8 cellular contexts compared by ENCODE assay signal in genomic region chr6:26021350-26022165, GRCh38. TPM values are rescaled to one million over a fixed set of nuclear protein-coding genes. Genes with fewer than 3 reads are reported as not detected.
DNase-seq lines count a peak whose midpoint lies in the region; ATAC-seq and TF ChIP-seq lines count a peak whose summit lies in the region.

No MANE protein-coding gene starts in this region.

- POLR2A ChIA-PET in PC-9 (lab: Charles Lee; ENCODE audit: unreplicated experiment): interaction anchor here (0.5 to 4.0 kb wide), 38 partner anchors 10 to 1845 kb away, joined by 3 to 78 read pairs (median 4); partner anchors contain the start of gene HFE

- intact Hi-C loops in PC-9 (cut with micrococcal nuclease; ENCODE audit: unreplicated experiment): loop anchor here (1.0 to 10.0 kb wide), 4 partner anchors 29 to 1813 kb away; a partner anchor contains a TSS

- peak overlapping the region; percentile 99 for H3K27ac Mint-ChIP-seq in activated T-cell treated with anti-CD3 and anti-CD28 coated beads, Interleukin-2, amount 50 U/mL, for 24 hours
- H3K27ac Mint-ChIP-seq in stimulated activated effector memory CD8-positive, alpha-beta T cell treated with anti-CD3 and anti-CD28 coated beads, Interleukin-12 subunit alpha, Interleukin-12 subunit beta, amount 100 ng/mL, for 72 hours: peak overlapping the region; percentile 100

- BruUV-seq in PC-9 (replicated peaks; lab: Mats Ljungman, UMichigan): no TSS peak

- H3K4me2 ChIP-seq in PC-9: peak overlapping the region; percentile 99

- peak overlapping the region; percentile 84 for H3K4me3 ChIP-seq in PC-9
- peak overlapping the region; percentile 47 to 64 for H3K4me3 ChIP-seq in esophagus (ENCODE audit: low read depth in 1 of 2, low read length in 2 of 2)
- H3K4me3 ChIP-seq in muscle layer of colon (ENCODE audit: low read depth in 1 of 2, low read length in 2 of 2): peak overlapping the region; percentile 69 to 79

- DNase-seq in DMS153 treated with DMSO at 0.1 percent for 48 hours (lab: John Stamatoyannopoulos, UW; ENCODE audit: unreplicated experiment) (peak; percentile 86), KG1 (lab: John Stamatoyannopoulos, UW) (peak; percentile 93), PC-9 (peak; percentile 82 to 90)
- peak; percentile 84 for DNase-seq in activated T-cell treated with anti-CD3 and anti-CD28 coated beads, Interleukin-2, amount 50 U/mL, for 24 hours
- DNase-seq in stimulated activated effector memory CD8-positive, alpha-beta T cell treated with anti-CD3 and anti-CD28 coated beads, Interleukin-12 subunit alpha, Interleukin-12 subunit beta, amount 100 ng/mL, for 72 hours (ENCODE audit: low spot score in 2 of 2): peak; percentile 62 to 92

- H3K27ac ChIP-seq in PC-9 (peak overlapping the region; percentile 94), esophagus (ENCODE audit: low read depth in 2 of 2, low read length in 1 of 2) (peak overlapping the region; percentile 92 to 100), muscle layer of colon (ENCODE audit: low read depth, low read length) (peak overlapping the region; percentile 87)

- H2AFZ ChIP-seq in PC-9: peak overlapping the region; percentile 86

- H3K9me3 ChIP-seq in PC-9 (ENCODE audit: insufficient read depth, low read depth) (no peaks in the 10 kb centered on the region), esophagus (ENCODE audit: control insufficient read depth in 2 of 2, insufficient read depth in 1 of 2, low read depth in 1 of 2, low read length in 1 of 2) (no peaks in the 10 kb centered on the region), muscle layer of colon (ENCODE audit: low read length) (no peaks in the 10 kb centered on the region)

- H3K4me1 ChIP-seq in PC-9 (replicated peaks; ENCODE audit: insufficient read depth) (peaks cover 33% of the 10 kb centered on the region), esophagus (ENCODE audit: control insufficient read depth in 2 of 2, insufficient read depth in 2 of 2, low read length in 1 of 2) (no peaks in the 10 kb centered on the region), muscle layer of colon (ENCODE audit: insufficient read depth, low read length) (peaks cover 13% of the 10 kb centered on the region)

- ATAC-seq in GM21723 (IDR thresholded peaks at IDR 0.05; ENCODE audit: unreplicated experiment): peak; percentile 62
- peak; percentile 71 for ATAC-seq in stimulated activated effector memory CD8-positive, alpha-beta T cell treated with anti-CD3 and anti-CD28 coated beads, Interleukin-12 subunit alpha, Interleukin-12 subunit beta, amount 100 ng/mL, for 72 hours

- H3K9me2 ChIP-seq in PC-9 (ENCODE audit: insufficient read depth): no peaks in the 10 kb centered on the region

- peak overlapping the region; percentile 84 for H3K4me3 Mint-ChIP-seq in activated T-cell treated with anti-CD3 and anti-CD28 coated beads, Interleukin-2, amount 50 U/mL, for 24 hours
- H3K4me3 Mint-ChIP-seq in stimulated activated effector memory CD8-positive, alpha-beta T cell treated with anti-CD3 and anti-CD28 coated beads, Interleukin-12 subunit alpha, Interleukin-12 subunit beta, amount 100 ng/mL, for 72 hours: peak overlapping the region; percentile 96

- peak overlapping the region; percentile 59 for H3K9ac ChIP-seq in muscle layer of colon (ENCODE audit: low read length)

- peaks cover 77% of the 10 kb centered on the region for H3K4me1 Mint-ChIP-seq in activated T-cell treated with anti-CD3 and anti-CD28 coated beads, Interleukin-2, amount 50 U/mL, for 24 hours (ENCODE audit: low read depth)
- H3K4me1 Mint-ChIP-seq in stimulated activated effector memory CD8-positive, alpha-beta T cell treated with anti-CD3 and anti-CD28 coated beads, Interleukin-12 subunit alpha, Interleukin-12 subunit beta, amount 100 ng/mL, for 72 hours: peaks cover 38% of the 10 kb centered on the region

- no peaks in the 10 kb centered on the region for H3K27me3 Mint-ChIP-seq in activated T-cell treated with anti-CD3 and anti-CD28 coated beads, Interleukin-2, amount 50 U/mL, for 24 hours

- no peak for TF ChIP-seq CTCF in PC-9 (conservative IDR thresholded peaks at IDR 0.05)

- WGBS in esophagus, 2 donors: 0 to 1% methylated on average over 39 of the region's 39 CpGs

- H3K9me3 Mint-ChIP-seq in activated T-cell treated with anti-CD3 and anti-CD28 coated beads, Interleukin-2, amount 50 U/mL, for 24 hours: peaks cover 10% of the 10 kb centered on the region
- no peaks in the 10 kb centered on the region for H3K9me3 Mint-ChIP-seq in stimulated activated effector memory CD8-positive, alpha-beta T cell treated with anti-CD3 and anti-CD28 coated beads, Interleukin-12 subunit alpha, Interleukin-12 subunit beta, amount 100 ng/mL, for 72 hours

- peaks cover 7% of the 10 kb centered on the region for H3K36me3 Mint-ChIP-seq in activated T-cell treated with anti-CD3 and anti-CD28 coated beads, Interleukin-2, amount 50 U/mL, for 24 hours (ENCODE audit: low read depth)
- peaks cover 36% of the 10 kb centered on the region for H3K36me3 Mint-ChIP-seq in stimulated activated effector memory CD8-positive, alpha-beta T cell treated with anti-CD3 and anti-CD28 coated beads, Interleukin-12 subunit alpha, Interleukin-12 subunit beta, amount 100 ng/mL, for 72 hours

- H3F3A ChIP-seq in PC-9 (ENCODE audit: insufficient read depth, low read depth): peaks cover 51% of the 10 kb centered on the region

- no peaks in the 10 kb centered on the region for H4K20me1 ChIP-seq in PC-9 (ENCODE audit: insufficient read depth)

- H3K36me3 ChIP-seq in PC-9 (ENCODE audit: low read depth) (no peaks in the 10 kb centered on the region), esophagus (ENCODE audit: control insufficient read depth in 2 of 2, insufficient read depth in 2 of 2, low read length in 1 of 2) (no peaks in the 10 kb centered on the region), muscle layer of colon (ENCODE audit: insufficient read depth, low read length) (no peaks in the 10 kb centered on the region)

- no peaks in the 10 kb centered on the region; the same call in 1 of the 2 replicates for H3K79me2 ChIP-seq in PC-9 (ENCODE audit: low read depth)

- CTCF ChIA-PET in PC-9 (lab: Charles Lee): interaction anchor here (0.6 to 1.3 kb wide), 3 partner anchors 11 to 728 kb away, joined by 4 to 10 read pairs (median 5); a partner anchor contains a TSS

- no peaks in the 10 kb centered on the region for H3K27me3 ChIP-seq in PC-9 (ENCODE audit: insufficient read depth, low read depth)
- H3K27me3 ChIP-seq in esophagus (ENCODE audit: control insufficient read depth in 1 of 2, insufficient read depth in 2 of 2, low read length in 2 of 2): no peaks in the 10 kb centered on the region
- no peaks in the 10 kb centered on the region for H3K27me3 ChIP-seq in muscle layer of colon (ENCODE audit: control insufficient read depth in 1 of 2, insufficient read depth in 2 of 2, low read length in 2 of 2)

RNA-seq across cellular contexts. Expression of gene TRIM38, which starts 59.0 kb away (rescaled TPM):
- 23.6 and 31.3 TPM in 2 replicates for total RNA-seq in PC-9 (2021)
- polyA plus RNA-seq in esophagus: 1 to 10 TPM; 4.7 to 5.7 TPM

Comparison
In these comparisons a context has a peak if more than half of its experiments do, and no peak if none do; other contexts are left out.
1. Peak in every context shown above with its lines: DNase-seq, ATAC-seq, H3K4me3 ChIP-seq and H3K27ac ChIP-seq.